Comparison of ENCODE assay signal across 1 cellular context in the genomic region with DNA sequence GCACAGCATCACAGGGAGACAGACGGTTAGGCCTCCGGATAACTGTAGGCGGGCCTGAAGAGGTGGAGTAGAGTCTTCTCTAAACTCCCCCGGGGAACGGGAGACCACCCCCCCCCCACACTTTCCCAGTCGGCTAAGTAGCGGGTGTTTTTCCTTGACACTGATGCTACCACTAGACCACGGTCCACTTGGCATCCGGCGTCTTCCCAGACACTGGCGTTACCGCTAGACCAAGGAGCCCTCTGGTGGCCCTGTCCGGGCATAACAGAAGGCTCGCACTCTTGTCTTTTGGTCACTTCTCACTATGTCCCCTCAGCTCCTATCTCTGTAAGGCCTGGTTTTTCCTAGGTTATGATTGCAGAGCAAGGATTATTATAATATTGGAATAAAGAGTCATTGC.
TF ChIP-seq lines count a peak whose summit lies in the region.

No MANE protein-coding gene starts in this region.

TF ChIP-seq in WTC11, 78 proteins besides CTCF, POLR2A, EP300 and RAD21 (continued from another document):
- no peak for TF ChIP-seq STAT6 (CRISPR knock-in tag; conservative IDR thresholded peaks at IDR 0.05; ENCODE audit: low read depth)
- no peak for TF ChIP-seq ESRRA (CRISPR knock-in tag; IDR thresholded peaks at IDR 0.05; ENCODE audit: borderline replicate concordance)
- TF ChIP-seq EMX1 (CRISPR knock-in tag; IDR thresholded peaks at IDR 0.05) = no peak
- TF ChIP-seq FOXP4 (CRISPR knock-in tag; IDR thresholded peaks at IDR 0.05) = no peak
- TF ChIP-seq, protein P1, sequence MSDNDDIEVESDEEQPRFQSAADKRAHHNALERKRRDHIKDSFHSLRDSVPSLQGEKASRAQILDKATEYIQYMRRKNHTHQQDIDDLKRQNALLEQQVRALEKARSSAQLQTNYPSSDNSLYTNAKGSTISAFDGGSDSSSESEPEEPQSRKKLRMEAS (CRISPR knock-in tag; IDR thresholded peaks at IDR 0.05) = no peak
